Comparison of ENCODE assay signal across 15 cellular contexts in the genomic region with DNA sequence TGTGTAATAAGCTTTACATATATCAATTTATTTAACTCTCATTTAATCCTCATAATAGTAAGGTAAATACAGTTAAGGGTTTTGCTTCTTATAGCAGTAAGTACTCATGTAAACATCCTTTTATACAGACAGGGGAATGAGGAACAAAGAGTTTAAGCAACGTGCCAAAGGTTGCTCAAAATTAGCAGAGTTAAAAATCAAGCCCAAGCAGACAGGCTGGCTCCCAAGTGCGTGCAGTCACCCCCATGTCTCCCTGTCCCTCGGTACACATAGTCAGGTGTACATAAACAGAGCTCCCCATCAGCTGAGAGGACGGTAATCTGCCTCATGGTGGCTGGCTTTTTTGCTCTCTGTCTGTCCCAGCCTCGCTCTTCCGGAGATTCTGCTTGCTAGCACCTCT.
"Had no signal": no experiment of that assay in that cellular context is flagged by ENCODE, and none has a peak within 500 bp of the region (broad histone marks: within the 10 kb centered on the region; RNA-seq: fewer than 3 reads in every experiment).

No MANE protein-coding gene starts in this region.

- H3K4me3 Mint-ChIP-seq: activated CD4-positive, alpha-beta memory T cell treated with anti-CD3 and anti-CD28 coated beads, Interleukin-2, amount 10 ng/mL, durations not matched to agents 7 days and 5 days; activated CD4-positive, alpha-beta T cell treated with anti-CD3 and anti-CD28 coated beads for 36 hours; activated T-cell treated with anti-CD3 and anti-CD28 coated beads, Interleukin-2, amount 50 U/mL, for 72 hours; natural killer cell had no signal

- H3K4me1 Mint-ChIP-seq: activated CD4-positive, alpha-beta memory T cell treated with anti-CD3 and anti-CD28 coated beads, Interleukin-2, amount 10 ng/mL, durations not matched to agents 7 days and 5 days; activated CD4-positive, alpha-beta T cell treated with anti-CD3 and anti-CD28 coated beads for 36 hours; natural killer cell had no signal

- H3K9me3 Mint-ChIP-seq: natural killer cell had no signal

- H3K27me3 ChIP-seq: ascending aorta had no signal

- H3K27ac Mint-ChIP-seq: activated CD4-positive, alpha-beta memory T cell treated with anti-CD3 and anti-CD28 coated beads, Interleukin-2, amount 10 ng/mL, durations not matched to agents 7 days and 5 days; activated CD4-positive, alpha-beta T cell treated with anti-CD3 and anti-CD28 coated beads for 36 hours; activated T-cell treated with anti-CD3 and anti-CD28 coated beads, Interleukin-2, amount 50 U/mL, for 72 hours; natural killer cell had no signal

- H3K4me1 ChIP-seq: ascending aorta had no signal

- H3K4me3 ChIP-seq: ascending aorta, smooth muscle cell had no signal

- ATAC-seq: activated CD4-positive, alpha-beta T cell treated with anti-CD3 and anti-CD28 coated beads for 36 hours; activated T-cell treated with anti-CD3 and anti-CD28 coated beads, Interleukin-2, amount 50 U/mL, for 72 hours; natural killer cell; right cardiac atrium had no signal

- H3K27me3 Mint-ChIP-seq: activated CD4-positive, alpha-beta memory T cell treated with anti-CD3 and anti-CD28 coated beads, Interleukin-2, amount 10 ng/mL, durations not matched to agents 7 days and 5 days; activated CD4-positive, alpha-beta T cell treated with anti-CD3 and anti-CD28 coated beads for 36 hours had no signal

- DNase-seq: activated CD4-positive, alpha-beta memory T cell treated with anti-CD3 and anti-CD28 coated beads, Interleukin-2, amount 10 ng/mL, durations not matched to agents 7 days and 5 days; activated CD4-positive, alpha-beta T cell treated with anti-CD3 and anti-CD28 coated beads for 36 hours; activated CD8-positive, alpha-beta memory T cell treated with anti-CD3 and anti-CD28 coated beads, Interleukin-2, amount 50 U/mL, for 4 hours; activated gamma-delta T cell treated with Interleukin-2 at 50 U/mL for 16 hours; activated T-cell treated with anti-CD3 and anti-CD28 coated beads, Interleukin-2, amount 50 U/mL, for 72 hours; foreskin melanocyte; head of caudate nucleus; mammary epithelial cell; natural killer cell; nucleus accumbens; right cardiac atrium; trophoblast cell; WERI-Rb-1 had no signal

- H3K27ac ChIP-seq: ascending aorta, WERI-Rb-1 had no signal
